ENCODE assay signal across 26 cellular contexts in the genomic region with DNA sequence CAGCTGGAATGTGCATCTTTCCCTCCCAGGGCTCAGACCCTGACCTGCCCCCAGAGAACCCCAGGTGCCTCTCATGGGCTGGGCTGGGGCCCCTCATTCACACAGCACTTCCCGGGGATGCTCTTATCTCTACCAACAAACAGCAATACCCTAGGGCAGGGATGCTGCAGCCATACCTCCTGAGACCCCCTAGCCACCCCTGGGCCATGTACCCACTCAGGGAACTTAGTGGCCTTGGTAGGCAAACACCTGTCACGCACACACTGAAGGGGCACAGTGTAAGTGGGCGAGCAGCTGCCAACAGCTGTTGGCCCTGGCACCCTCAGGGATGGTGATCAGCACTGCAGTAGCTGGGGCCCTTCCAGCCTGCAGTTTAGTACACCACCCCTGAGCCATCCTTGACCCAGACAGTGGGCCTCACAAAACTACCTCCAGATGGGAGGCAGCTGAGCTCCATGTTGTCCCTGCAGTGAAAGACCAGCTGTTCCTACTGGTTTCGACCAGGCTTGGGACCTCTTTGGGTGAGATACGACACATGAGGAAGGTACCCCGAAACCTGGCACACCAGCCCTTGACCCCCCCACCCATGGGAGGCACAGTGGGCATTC.
"Had no signal": no experiment of that assay in that cellular context is flagged by ENCODE, and none has a peak within 500 bp of the region (broad histone marks: within the 10 kb centered on the region; RNA-seq: fewer than 3 reads in every experiment).

No MANE protein-coding gene starts in this region.

- H3K36me3 ChIP-seq: heart left ventricle, left lung, lower lobe of right lung, pancreas, prostate gland, sigmoid colon, suprapubic skin, thoracic aorta, tibial artery, upper lobe of right lung had no signal

- H3K27me3 Mint-ChIP-seq: naive B cell; natural killer cell treated with Interleukin-12 subunit alpha and Interleukin-12 subunit beta and Interleukin-15 and Interleukin-18, amount 100 ng/mL, for 72 hours; stimulated activated naive CD8-positive, alpha-beta T cell treated with anti-CD3 and anti-CD28 coated beads, Interleukin-15, Interleukin-2, amounts not matched to agents 100 ng/mL and 50 ng/mL, for 24 hours had no signal

- H3K27ac ChIP-seq: heart left ventricle, left lung, lower lobe of right lung, pancreas, prostate gland, sigmoid colon, suprapubic skin, thoracic aorta, tibial artery, upper lobe of right lung had no signal

- H3K4me1 Mint-ChIP-seq: mesothelial cell of epicardium, naive B cell had no signal

- H3K27ac Mint-ChIP-seq: immature natural killer cell; mesothelial cell of epicardium; natural killer cell treated with Interleukin-12 subunit alpha and Interleukin-12 subunit beta and Interleukin-15 and Interleukin-18, amount 100 ng/mL, for 72 hours; stimulated activated naive CD8-positive, alpha-beta T cell treated with anti-CD3 and anti-CD28 coated beads, Interleukin-15, Interleukin-2, amounts not matched to agents 100 ng/mL and 50 ng/mL, for 24 hours had no signal

- H3K27me3 ChIP-seq: left lung, pancreas, suprapubic skin, tibial artery, upper lobe of right lung had no signal

- H3K4me3 ChIP-seq: heart left ventricle, left lung, lower lobe of right lung, pancreas, prostate gland, sigmoid colon, suprapubic skin, thoracic aorta, tibial artery, upper lobe of right lung had no signal

- DNase-seq: hypothalamus; immature natural killer cell; left colon; left lung; lower lobe of right lung; mammary epithelial cell; mesenchymal stem cell; naive B cell; retina; right cardiac atrium; sigmoid colon; small intestine; stimulated activated CD4-positive, alpha-beta T cell treated with anti-CD3 and anti-CD28 coated beads, Interleukin-1b, Interleukin-23, amount 100 ng/mL, for 48 hours; stimulated activated CD4-positive, alpha-beta T cell treated with anti-CD3 and anti-CD28 coated beads, Interleukin-4, amount 100 ng/mL, for 1 hour; stimulated activated naive CD4-positive, alpha-beta T cell; tibial artery; trophoblast cell; upper lobe of right lung had no signal

- H3K4me1 ChIP-seq: heart left ventricle, left lung, lower lobe of right lung, pancreas, prostate gland, sigmoid colon, suprapubic skin, tibial artery, upper lobe of right lung had no signal

- H3K36me3 Mint-ChIP-seq: naive B cell had no signal

- H3K9me3 ChIP-seq: heart left ventricle, lower lobe of right lung, pancreas, prostate gland, suprapubic skin, thoracic aorta, tibial artery, upper lobe of right lung had no signal

- H3K4me3 Mint-ChIP-seq: mesothelial cell of epicardium; natural killer cell treated with Interleukin-12 subunit alpha and Interleukin-12 subunit beta and Interleukin-15 and Interleukin-18, amount 100 ng/mL, for 72 hours; stimulated activated naive CD8-positive, alpha-beta T cell treated with anti-CD3 and anti-CD28 coated beads, Interleukin-15, Interleukin-2, amounts not matched to agents 100 ng/mL and 50 ng/mL, for 24 hours had no signal

- ATAC-seq: heart left ventricle; left colon; left lung; lower lobe of right lung; natural killer cell treated with Interleukin-12 subunit alpha and Interleukin-12 subunit beta and Interleukin-15 and Interleukin-18, amount 100 ng/mL, for 72 hours; pancreas; right cardiac atrium; upper lobe of right lung had no signal
